10 cellular contexts compared by ENCODE assay signal in genomic region chr2:160375802-160376469, GRCh38.
DNase-seq lines count a peak whose midpoint lies in the region; ATAC-seq, FAIRE-seq and TF ChIP-seq lines count a peak whose summit lies in the region.
"Had no signal": no experiment of that assay in that cellular context is flagged by ENCODE, and none has a peak within 500 bp of the region (broad histone marks: within the 10 kb centered on the region; RNA-seq: fewer than 3 reads in every experiment).

No MANE protein-coding gene starts in this region.

- intact Hi-C loops in HepG2 (cut with micrococcal nuclease; ENCODE audit: unreplicated experiment) (no loop called here), body of pancreas (cut with DNase I) (no loop called here), right lobe of liver (cut with DNase I) (no loop called here)

- H4K20me1 ChIP-seq in HepG2 (ENCODE audit: insufficient read depth, low read length), result peaks cover 27% of the 10 kb centered on the region; the same call in 1 of the 2 replicates

- H3K9ac ChIP-seq in liver (ENCODE audit: low read depth in 1 of 2, low read length in 2 of 2) (no peak overlapping the region), HepG2 (ENCODE audit: insufficient read depth, low read depth, low read length) (no peak overlapping the region)

- in situ Hi-C loops in HepG2 (cut with HindIII; ENCODE audit: extremely low pct_ligation_motif_present, low pct_unique_long_range_greater_than_20kb), result no loop called here

- H3K4me1 ChIP-seq in liver (ENCODE audit: control insufficient read depth in 4 of 4, insufficient read depth in 4 of 4, low read length in 3 of 4), result peaks cover 12 to 32% (median 19%) of the 10 kb centered on the region in 4 donors
- no peaks in the 10 kb centered on the region; the same call in 1 of the 2 replicates for H3K4me1 ChIP-seq in HepG2 (ENCODE audit: insufficient read depth, low read length)
- peaks cover 17% of the 10 kb centered on the region for H3K4me1 ChIP-seq in body of pancreas
- H3K4me1 ChIP-seq in right lobe of liver, result peaks cover 0 to 41% (median 5%) of the 10 kb centered on the region in 4 donors
- H3K4me1 ChIP-seq in BE2C, result peaks cover 19% of the 10 kb centered on the region

- no peak for DNase-seq in HepG2 (ENCODE audit: low spot score)
- no peak for DNase-seq in body of pancreas
- DNase-seq in right lobe of liver, result no peak
- no peak for DNase-seq in NCI-H2171 (lab: John Stamatoyannopoulos, UW)
- no peak for DNase-seq in BE2C
- DNase-seq in GM10248 (ENCODE audit: extremely low spot score), result no peak
- DNase-seq in NCI-H146 treated with DMSO at 0.1 percent for 48 hours (lab: John Stamatoyannopoulos, UW; ENCODE audit: unreplicated experiment), result no peak
- DNase-seq: NCI-H187 had no signal

- WGBS in liver, result 45% methylated on average over 2 of the region's 2 CpGs
- 95% methylated on average over 2 of the region's 2 CpGs for WGBS in HepG2 (ENCODE audit: low lambda C conversion rate)
- WGBS in body of pancreas, 2 donors, result 53 to 64% methylated on average over 2 of the region's 2 CpGs
- 31% methylated on average over 2 of the region's 2 CpGs for WGBS in right lobe of liver (ENCODE audit: insufficient coverage, low coverage, low lambda C conversion rate, missing lambda C conversion rate)

- H3K36me3 ChIP-seq in liver (ENCODE audit: control insufficient read depth in 4 of 4, insufficient read depth in 3 of 4, low read depth in 1 of 4, low read length in 3 of 4), result no peaks in the 10 kb centered on the region
- no peaks in the 10 kb centered on the region; a peak in 1 of 5 replicates for H3K36me3 ChIP-seq in HepG2 (replicated peaks in 1 of 2; ENCODE audit: control insufficient read depth in 1 of 2, insufficient read depth in 2 of 2, low read length in 2 of 2)
- H3K36me3 ChIP-seq in body of pancreas (replicated peaks in 1 of 2; ENCODE audit: insufficient read depth in 1 of 2, low read depth in 2 of 2), result no peaks in the 10 kb centered on the region
- H3K36me3 ChIP-seq in right lobe of liver, result no peaks in the 10 kb centered on the region
- H3K36me3 ChIP-seq in BE2C, result no peaks in the 10 kb centered on the region

- POLR2A ChIA-PET in HepG2 (lab: Yijun Ruan, JAX) (no interaction called here), GM10248 (lab: Yijun Ruan, JAX) (no interaction called here)

- peak in 1 of 2 donors; percentile 12 for TF ChIP-seq RAD21 in liver (IDR thresholded peaks at IDR 0.05)
- no peak for TF ChIP-seq RAD21 in HepG2 (CRISPR knock-in tag; IDR thresholded peaks at IDR 0.05)

- H3K9me3 ChIP-seq in liver (ENCODE audit: control insufficient read depth in 4 of 4, low read length in 3 of 4) (no peaks in the 10 kb centered on the region), HepG2 (ENCODE audit: low read length) (no peaks in the 10 kb centered on the region), body of pancreas (no peaks in the 10 kb centered on the region), right lobe of liver (no peaks in the 10 kb centered on the region), BE2C (no peaks in the 10 kb centered on the region)

- TF ChIP-seq POLR2A in HepG2 (IDR thresholded peaks at IDR 0.05; ENCODE audit: insufficient read depth in 1 of 2, low read depth in 2 of 2, low read length in 2 of 2) (no peak), body of pancreas (IDR thresholded peaks at IDR 0.05) (no peak), right lobe of liver (IDR thresholded peaks at IDR 0.05) (no peak)

- BruUV-seq in HepG2 (replicated peaks; lab: Mats Ljungman, UMichigan), result no TSS peak

- TF ChIP-seq CTCF in liver (IDR thresholded peaks at IDR 0.05; ENCODE audit: low read depth, low read length, missing input control) (no peak), HepG2 (CRISPR knock-in tag; IDR thresholded peaks at IDR 0.05) (no peak), body of pancreas (IDR thresholded peaks at IDR 0.05) (no peak), right lobe of liver (IDR thresholded peaks at IDR 0.05) (no peak), BE2C (IDR thresholded peaks at IDR 0.05; ENCODE audit: low read depth, low read length) (no peak), GM10248 (IDR thresholded peaks at IDR 0.05; ENCODE audit: control extremely low read depth, extremely low read depth, low read depth, missing control alignments) (no peak)

- no peak for ATAC-seq in HepG2
- ATAC-seq in body of pancreas, result peak; percentile 30
- peak; percentile 44 to 68 (median 54) for ATAC-seq in right lobe of liver

- H3K27ac ChIP-seq in liver (ENCODE audit: low read depth in 1 of 2, low read length in 2 of 2), result peak overlapping the region; percentile 3 to 46
- no peak overlapping the region for H3K27ac ChIP-seq in HepG2 (ENCODE audit: extremely low read length, insufficient read depth, low read length)
- peak overlapping the region in 1 of 4 donors; percentile 38 for H3K27ac ChIP-seq in body of pancreas
- H3K27ac ChIP-seq in right lobe of liver, result peak overlapping the region in 2 of 3 donors; percentile 11 to 31
- H3K27ac ChIP-seq: C4-2B had no signal

- no peak overlapping the region for H2AFZ ChIP-seq in HepG2 (ENCODE audit: low read length)

- no peak for FAIRE-seq in HepG2 (lab: Jason Lieb, UNC)

- H3K27me3 ChIP-seq in liver (ENCODE audit: control insufficient read depth in 4 of 4, insufficient read depth in 4 of 4, low read length in 3 of 4), result no peaks in the 10 kb centered on the region
- H3K27me3 ChIP-seq in HepG2 (ENCODE audit: control insufficient read depth in 1 of 2, insufficient read depth in 2 of 2, low read length in 2 of 2), result no peaks in the 10 kb centered on the region
- H3K27me3 ChIP-seq in body of pancreas, result no peaks in the 10 kb centered on the region
- no peaks in the 10 kb centered on the region for H3K27me3 ChIP-seq in right lobe of liver
- H3K27me3 ChIP-seq in BE2C, result no peaks in the 10 kb centered on the region

- no peak overlapping the region for H3K4me3 ChIP-seq in liver (ENCODE audit: low read depth in 1 of 3, low read length in 3 of 3)
- no peak overlapping the region for H3K4me3 ChIP-seq in HepG2 (replicated peaks in 1 of 3; ENCODE audit: insufficient read depth in 1 of 3, low read depth in 2 of 3, low read length in 3 of 3)
- H3K4me3 ChIP-seq in body of pancreas, result no peak overlapping the region
- H3K4me3 ChIP-seq in right lobe of liver, result no peak overlapping the region
- no peak overlapping the region for H3K4me3 ChIP-seq in BE2C (ENCODE audit: low read depth, low read length)

- no peak overlapping the region for H3K4me2 ChIP-seq in HepG2 (ENCODE audit: low read depth, low read length)

- CTCF ChIA-PET in HepG2 (lab: Yijun Ruan, JAX; ENCODE audit: low intra/inter-chr PET ratio, low total read pairs), result no interaction called here
- CTCF ChIA-PET in GM10248 (lab: Yijun Ruan, JAX), result interaction anchor here (1.3 to 1.5 kb wide), 3 partner anchors 10 to 52 kb away, joined by 3 to 6 read pairs (median 4); no protein-coding TSS in a partner anchor

- peaks cover 20% of the 10 kb centered on the region for H3K79me2 ChIP-seq in HepG2 (ENCODE audit: insufficient read depth, low read length)

- no peak for TF ChIP-seq EP300 in HepG2 (IDR thresholded peaks at IDR 0.05; ENCODE audit: low read depth in 2 of 2, low read length in 2 of 2)
- TF ChIP-seq EP300 in HepG2 (CRISPR knock-in tag; IDR thresholded peaks at IDR 0.05; ENCODE audit: borderline replicate concordance), result no peak

TF ChIP-seq in liver, 16 proteins besides CTCF, POLR2A, EP300 and RAD21 (continues in another document):
- peak; percentile 61 for TF ChIP-seq NR2F2 (IDR thresholded peaks at IDR 0.05)
- TF ChIP-seq YY1 (IDR thresholded peaks at IDR 0.05), result no peak
- no peak for TF ChIP-seq ZBTB33 (IDR thresholded peaks at IDR 0.05)
- TF ChIP-seq SP1 (IDR thresholded peaks at IDR 0.05), result no peak
- TF ChIP-seq GABPA (IDR thresholded peaks at IDR 0.05 in 1 of 2, conservative IDR thresholded peaks at IDR 0.05 in 1 of 2), result peak in 1 of 2 donors; percentile 42
- no peak for TF ChIP-seq HNF4A (conservative IDR thresholded peaks at IDR 0.05)
- TF ChIP-seq TAF1 (conservative IDR thresholded peaks at IDR 0.05), result peak; percentile 20

TF ChIP-seq in HepG2, 621 proteins besides CTCF, POLR2A, EP300 and RAD21 (continues in another document):
- TF ChIP-seq FOXJ3 (CRISPR knock-in tag; IDR thresholded peaks at IDR 0.05; ENCODE audit: borderline replicate concordance) (no peak), HOXA9 (CRISPR knock-in tag; IDR thresholded peaks at IDR 0.05; ENCODE audit: borderline replicate concordance) (no peak), CAMTA2 (CRISPR knock-in tag; IDR thresholded peaks at IDR 0.05; ENCODE audit: borderline replicate concordance) (no peak), ATF3 (CRISPR knock-in tag; IDR thresholded peaks at IDR 0.05) (no peak), KDM1A (CRISPR knock-in tag; IDR thresholded peaks at IDR 0.05) (no peak), TFDP2 (CRISPR knock-in tag; IDR thresholded peaks at IDR 0.05) (no peak), LCORL (IDR thresholded peaks at IDR 0.05) (no peak), LCORL (CRISPR knock-in tag; IDR thresholded peaks at IDR 0.05) (no peak), SKI (IDR thresholded peaks at IDR 0.05; ENCODE audit: partially characterized antibody) (no peak), ZNF280B (CRISPR knock-in tag; IDR thresholded peaks at IDR 0.05; ENCODE audit: borderline replicate concordance) (no peak), PCBP1 (IDR thresholded peaks at IDR 0.05; ENCODE audit: borderline replicate concordance, low read depth, low read length) (no peak)
